12 cellular contexts compared by ENCODE assay signal in the genomic region with DNA sequence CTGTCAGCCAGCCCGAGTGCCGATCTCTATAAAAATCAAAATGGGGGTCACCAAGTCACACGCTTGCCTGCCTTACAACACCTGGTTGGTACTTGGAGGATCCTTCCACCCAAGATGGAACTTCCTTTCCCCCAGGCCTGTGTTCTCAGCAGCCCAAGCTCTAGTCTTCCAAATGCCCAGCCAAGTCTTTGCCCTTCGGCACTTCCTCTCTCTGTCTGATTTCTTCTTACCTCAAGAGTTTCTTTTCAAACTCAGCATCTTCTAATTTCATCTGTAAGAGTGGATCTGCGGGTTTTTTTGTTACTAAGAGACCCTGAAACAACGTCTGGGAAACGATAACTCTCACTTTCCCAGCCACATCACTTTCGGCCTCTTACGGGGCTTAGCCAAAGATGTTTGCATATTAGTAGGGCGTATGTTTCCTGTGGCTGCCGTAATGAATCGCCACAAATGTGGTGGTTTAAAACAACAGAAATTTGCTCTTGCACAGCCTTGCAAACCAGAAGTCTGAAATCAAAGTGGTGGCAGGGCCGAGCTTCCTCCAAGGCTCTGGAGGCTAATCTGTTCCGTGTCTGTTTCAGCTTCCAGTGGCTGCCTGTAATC.
DNase-seq lines count a peak whose midpoint lies in the region; ATAC-seq and TF ChIP-seq lines count a peak whose summit lies in the region.
"Had no signal": no experiment of that assay in that cellular context is flagged by ENCODE, and none has a peak within 500 bp of the region (broad histone marks: within the 10 kb centered on the region; RNA-seq: fewer than 3 reads in every experiment).

No MANE protein-coding gene starts in this region.

- no peaks in the 10 kb centered on the region for H3K27me3 ChIP-seq in smooth muscle cell (ENCODE audit: low read depth)
- H3K27me3 ChIP-seq: right lobe of liver had no signal

- H3K9me3 ChIP-seq in smooth muscle cell (replicated peaks; ENCODE audit: low read depth): no peaks in the 10 kb centered on the region
- H3K9me3 ChIP-seq: right lobe of liver, thoracic aorta had no signal

- ATAC-seq in activated T-cell treated with anti-CD3 and anti-CD28 coated beads, Interleukin-2, amount 50 U/mL, for 4 hours: peak; percentile 62 to 63
- ATAC-seq in GM21786 (IDR thresholded peaks at IDR 0.05; ENCODE audit: unreplicated experiment): peak; percentile 94
- ATAC-seq in HG03460 (IDR thresholded peaks at IDR 0.05; ENCODE audit: unreplicated experiment): peak; percentile 96
- ATAC-seq in SK-N-SH treated with all-trans-retinoic acid at 6 μM for 48 hours: no peak

- H3K9ac ChIP-seq in smooth muscle cell (ENCODE audit: low read depth): no peak overlapping the region

- no peaks in the 10 kb centered on the region for H3K36me3 ChIP-seq in smooth muscle cell (ENCODE audit: low read depth)
- H3K36me3 ChIP-seq: thoracic aorta had no signal

- no peak for TF ChIP-seq CTCF in smooth muscle cell (IDR thresholded peaks at IDR 0.05; ENCODE audit: borderline replicate concordance, insufficient read depth, poor library complexity, severe bottlenecking)

- peaks cover 9% of the 10 kb centered on the region for H3K4me1 Mint-ChIP-seq in activated T-cell treated with anti-CD3 and anti-CD28 coated beads, Interleukin-2, amount 50 U/mL, for 4 hours (ENCODE audit: low read depth)
- H3K4me1 Mint-ChIP-seq in T-helper 2 cell treated with Interferon-gamma antibody and Interleukin-4, amounts not matched to agents 5 μg/mL and 100 μg/mL, for 36 hours (ENCODE audit: low read depth): peaks cover 2% of the 10 kb centered on the region

- peak overlapping the region; percentile 32 for H3K4me2 ChIP-seq in smooth muscle cell

- H3K27ac ChIP-seq in smooth muscle cell (ENCODE audit: low read depth): peak overlapping the region; percentile 55
- H3K27ac ChIP-seq: thoracic aorta had no signal

- WGBS in smooth muscle cell (ENCODE audit: low lambda C conversion rate): 42% methylated on average over 14 of the region's 14 CpGs

- H4K20me1 ChIP-seq in smooth muscle cell (ENCODE audit: low read depth): no peaks in the 10 kb centered on the region

- peaks cover 2% of the 10 kb centered on the region for H3K27me3 Mint-ChIP-seq in activated T-cell treated with anti-CD3 and anti-CD28 coated beads, Interleukin-2, amount 50 U/mL, for 4 hours (ENCODE audit: low read depth)
- H3K27me3 Mint-ChIP-seq in T-helper 2 cell treated with Interferon-gamma antibody and Interleukin-4, amounts not matched to agents 5 μg/mL and 100 μg/mL, for 36 hours (ENCODE audit: low read depth): peaks cover 4% of the 10 kb centered on the region

- peaks cover 15% of the 10 kb centered on the region for H3K4me1 ChIP-seq in smooth muscle cell (ENCODE audit: low read depth)

- no peak for DNase-seq in activated T-cell treated with anti-CD3 and anti-CD28 coated beads, Interleukin-2, amount 50 U/mL, for 4 hours
- DNase-seq in activated T-cell treated with anti-CD3 and anti-CD28 coated beads for 4 hours (no peak), smooth muscle cell (lab: John Stamatoyannopoulos, UW; ENCODE audit: unreplicated experiment) (no peak), DMS53 (lab: John Stamatoyannopoulos, UW) (no peak)
- no peak for DNase-seq in T-helper 2 cell treated with Interferon-gamma antibody and Interleukin-4, amounts not matched to agents 5 μg/mL and 100 μg/mL, for 36 hours (ENCODE audit: low spot score)
- DNase-seq: H7, NCI-H446 treated with DMSO at 0.1 percent for 48 hours, right lobe of liver had no signal

- H2AFZ ChIP-seq in smooth muscle cell (ENCODE audit: low read depth): no peak overlapping the region

- no peaks in the 10 kb centered on the region for H3K79me2 ChIP-seq in smooth muscle cell (ENCODE audit: low read depth)

- H3K9me3 Mint-ChIP-seq in activated T-cell treated with anti-CD3 and anti-CD28 coated beads, Interleukin-2, amount 50 U/mL, for 4 hours: no peaks in the 10 kb centered on the region
- H3K9me3 Mint-ChIP-seq in T-helper 2 cell treated with Interferon-gamma antibody and Interleukin-4, amounts not matched to agents 5 μg/mL and 100 μg/mL, for 36 hours: no peaks in the 10 kb centered on the region

- H3K27ac Mint-ChIP-seq in T-helper 2 cell treated with Interferon-gamma antibody and Interleukin-4, amounts not matched to agents 5 μg/mL and 100 μg/mL, for 36 hours: no peak overlapping the region

- H3K4me3 ChIP-seq in smooth muscle cell: no peak overlapping the region
- H3K4me3 ChIP-seq: right lobe of liver, thoracic aorta had no signal

- H3K4me3 Mint-ChIP-seq in activated T-cell treated with anti-CD3 and anti-CD28 coated beads, Interleukin-2, amount 50 U/mL, for 4 hours: no peak overlapping the region
- no peak overlapping the region for H3K4me3 Mint-ChIP-seq in T-helper 2 cell treated with Interferon-gamma antibody and Interleukin-4, amounts not matched to agents 5 μg/mL and 100 μg/mL, for 36 hours

- H3K36me3 Mint-ChIP-seq in activated T-cell treated with anti-CD3 and anti-CD28 coated beads, Interleukin-2, amount 50 U/mL, for 4 hours (ENCODE audit: insufficient read depth): no peaks in the 10 kb centered on the region
- no peaks in the 10 kb centered on the region for H3K36me3 Mint-ChIP-seq in T-helper 2 cell treated with Interferon-gamma antibody and Interleukin-4, amounts not matched to agents 5 μg/mL and 100 μg/mL, for 36 hours (ENCODE audit: low read depth)

- peaks cover 11% of the 10 kb centered on the region for H3F3A ChIP-seq in smooth muscle cell (ENCODE audit: low read depth)

TF ChIP-seq in SK-N-SH treated with all-trans-retinoic acid at 6 μM for 48 hours, 23 proteins besides CTCF, POLR2A, EP300 and RAD21 (continues in another document):
- TF ChIP-seq RARB (CRISPR knock-in tag; IDR thresholded peaks at IDR 0.05): no peak
- TF ChIP-seq ZC3H10 (CRISPR knock-in tag; IDR thresholded peaks at IDR 0.05): no peak
- TF ChIP-seq CSDC2 (CRISPR knock-in tag; IDR thresholded peaks at IDR 0.05): no peak
- TF ChIP-seq ZNF565 (CRISPR knock-in tag; conservative IDR thresholded peaks at IDR 0.05; ENCODE audit: low read depth): no peak
- TF ChIP-seq, protein P1, sequence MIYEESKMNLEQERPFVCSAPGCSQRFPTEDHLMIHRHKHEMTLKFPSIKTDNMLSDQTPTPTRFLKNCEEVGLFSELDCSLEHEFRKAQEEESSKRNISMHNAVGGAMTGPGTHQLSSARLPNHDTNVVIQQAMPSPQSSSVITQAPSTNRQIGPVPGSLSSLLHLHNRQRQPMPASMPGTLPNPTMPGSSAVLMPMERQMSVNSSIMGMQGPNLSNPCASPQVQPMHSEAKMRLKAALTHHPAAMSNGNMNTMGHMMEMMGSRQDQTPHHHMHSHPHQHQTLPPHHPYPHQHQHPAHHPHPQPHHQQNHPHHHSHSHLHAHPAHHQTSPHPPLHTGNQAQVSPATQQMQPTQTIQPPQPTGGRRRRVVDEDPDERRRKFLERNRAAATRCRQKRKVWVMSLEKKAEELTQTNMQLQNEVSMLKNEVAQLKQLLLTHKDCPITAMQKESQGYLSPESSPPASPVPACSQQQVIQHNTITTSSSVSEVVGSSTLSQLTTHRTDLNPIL (CRISPR knock-in tag; IDR thresholded peaks at IDR 0.05; ENCODE audit: low read depth): no peak
- TF ChIP-seq ZFP3 (CRISPR knock-in tag; IDR thresholded peaks at IDR 0.05): no peak
- TF ChIP-seq BACH2 (CRISPR knock-in tag; IDR thresholded peaks at IDR 0.05; ENCODE audit: borderline replicate concordance): no peak
- TF ChIP-seq ESRRG (CRISPR knock-in tag; IDR thresholded peaks at IDR 0.05): no peak
- TF ChIP-seq OSR1 (CRISPR knock-in tag; IDR thresholded peaks at IDR 0.05): no peak
- no peak for TF ChIP-seq ISL1 (CRISPR knock-in tag; IDR thresholded peaks at IDR 0.05)
- TF ChIP-seq, protein P2, sequence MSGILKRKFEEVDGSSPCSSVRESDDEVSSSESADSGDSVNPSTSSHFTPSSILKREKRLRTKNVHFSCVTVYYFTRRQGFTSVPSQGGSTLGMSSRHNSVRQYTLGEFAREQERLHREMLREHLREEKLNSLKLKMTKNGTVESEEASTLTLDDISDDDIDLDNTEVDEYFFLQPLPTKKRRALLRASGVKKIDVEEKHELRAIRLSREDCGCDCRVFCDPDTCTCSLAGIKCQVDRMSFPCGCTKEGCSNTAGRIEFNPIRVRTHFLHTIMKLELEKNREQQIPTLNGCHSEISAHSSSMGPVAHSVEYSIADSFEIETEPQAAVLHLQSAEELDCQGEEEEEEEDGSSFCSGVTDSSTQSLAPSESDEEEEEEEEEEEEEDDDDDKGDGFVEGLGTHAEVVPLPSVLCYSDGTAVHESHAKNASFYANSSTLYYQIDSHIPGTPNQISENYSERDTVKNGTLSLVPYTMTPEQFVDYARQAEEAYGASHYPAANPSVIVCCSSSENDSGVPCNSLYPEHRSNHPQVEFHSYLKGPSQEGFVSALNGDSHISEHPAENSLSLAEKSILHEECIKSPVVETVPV (CRISPR knock-in tag; IDR thresholded peaks at IDR 0.05): no peak
- TF ChIP-seq, protein P3, sequence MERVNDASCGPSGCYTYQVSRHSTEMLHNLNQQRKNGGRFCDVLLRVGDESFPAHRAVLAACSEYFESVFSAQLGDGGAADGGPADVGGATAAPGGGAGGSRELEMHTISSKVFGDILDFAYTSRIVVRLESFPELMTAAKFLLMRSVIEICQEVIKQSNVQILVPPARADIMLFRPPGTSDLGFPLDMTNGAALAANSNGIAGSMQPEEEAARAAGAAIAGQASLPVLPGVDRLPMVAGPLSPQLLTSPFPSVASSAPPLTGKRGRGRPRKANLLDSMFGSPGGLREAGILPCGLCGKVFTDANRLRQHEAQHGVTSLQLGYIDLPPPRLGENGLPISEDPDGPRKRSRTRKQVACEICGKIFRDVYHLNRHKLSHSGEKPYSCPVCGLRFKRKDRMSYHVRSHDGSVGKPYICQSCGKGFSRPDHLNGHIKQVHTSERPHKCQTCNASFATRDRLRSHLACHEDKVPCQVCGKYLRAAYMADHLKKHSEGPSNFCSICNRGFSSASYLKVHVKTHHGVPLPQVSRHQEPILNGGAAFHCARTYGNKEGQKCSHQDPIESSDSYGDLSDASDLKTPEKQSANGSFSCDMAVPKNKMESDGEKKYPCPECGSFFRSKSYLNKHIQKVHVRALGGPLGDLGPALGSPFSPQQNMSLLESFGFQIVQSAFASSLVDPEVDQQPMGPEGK (CRISPR knock-in tag; IDR thresholded peaks at IDR 0.05; ENCODE audit: borderline replicate concordance): no peak
- TF ChIP-seq ZNF8 (CRISPR knock-in tag; IDR thresholded peaks at IDR 0.05): no peak
- TF ChIP-seq TCF4 (CRISPR knock-in tag; IDR thresholded peaks at IDR 0.05; ENCODE audit: borderline replicate concordance): no peak
- TF ChIP-seq TOX (CRISPR knock-in tag; IDR thresholded peaks at IDR 0.05; ENCODE audit: borderline replicate concordance): no peak
